ENCODE assay signal across 1 cellular context in the genomic region with DNA sequence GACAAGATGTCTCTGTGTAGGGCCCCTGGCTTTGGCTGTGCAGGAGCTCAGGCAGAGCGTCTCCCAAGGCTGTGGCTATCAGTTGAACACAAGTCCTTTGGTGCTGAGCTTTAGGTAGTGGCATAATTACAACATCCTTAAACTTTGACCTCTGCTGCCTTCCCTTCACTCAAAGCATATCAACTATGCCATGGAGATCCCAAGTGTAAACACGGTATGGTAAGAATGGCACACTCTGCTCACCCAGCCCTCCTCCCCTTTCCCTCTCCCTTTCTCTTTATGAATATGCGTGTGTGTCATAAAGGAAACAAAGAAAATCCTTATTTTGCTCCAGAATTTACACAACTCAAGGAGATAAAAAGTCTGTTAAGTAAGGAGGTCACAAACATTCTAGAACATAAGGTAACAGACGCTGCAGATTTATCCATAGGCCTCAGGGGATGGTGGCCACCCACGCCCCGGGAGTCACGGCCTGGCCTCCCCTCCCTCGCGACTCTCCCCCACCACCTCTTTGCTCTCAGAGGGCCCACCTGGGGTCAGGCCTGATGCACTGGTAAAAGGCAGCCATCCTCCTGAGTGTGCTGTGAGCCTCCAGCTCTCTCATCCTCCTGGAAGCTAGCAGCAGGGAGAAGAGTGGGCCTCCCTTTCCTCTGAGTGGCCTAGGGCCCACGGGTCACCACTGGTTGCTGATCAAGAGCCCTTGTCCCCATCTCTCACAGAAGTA.
TF ChIP-seq lines count a peak whose summit lies in the region.

No MANE protein-coding gene starts in this region.

TF ChIP-seq in HepG2, 621 proteins besides CTCF, POLR2A, EP300 and RAD21 (continued from another document and continues in another):
- TF ChIP-seq, protein P1, sequence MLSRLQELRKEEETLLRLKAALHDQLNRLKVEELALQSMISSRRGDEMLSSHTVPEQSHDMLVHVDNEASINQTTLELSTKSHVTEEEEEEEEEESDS (CRISPR knock-in tag; IDR thresholded peaks at IDR 0.05; ENCODE audit: borderline replicate concordance): no peak
- peak; percentile 91 for TF ChIP-seq FOXA3 (CRISPR knock-in tag; IDR thresholded peaks at IDR 0.05)
- TF ChIP-seq KLF12 (CRISPR knock-in tag; IDR thresholded peaks at IDR 0.05; ENCODE audit: borderline replicate concordance): no peak
- TF ChIP-seq, protein P2, sequence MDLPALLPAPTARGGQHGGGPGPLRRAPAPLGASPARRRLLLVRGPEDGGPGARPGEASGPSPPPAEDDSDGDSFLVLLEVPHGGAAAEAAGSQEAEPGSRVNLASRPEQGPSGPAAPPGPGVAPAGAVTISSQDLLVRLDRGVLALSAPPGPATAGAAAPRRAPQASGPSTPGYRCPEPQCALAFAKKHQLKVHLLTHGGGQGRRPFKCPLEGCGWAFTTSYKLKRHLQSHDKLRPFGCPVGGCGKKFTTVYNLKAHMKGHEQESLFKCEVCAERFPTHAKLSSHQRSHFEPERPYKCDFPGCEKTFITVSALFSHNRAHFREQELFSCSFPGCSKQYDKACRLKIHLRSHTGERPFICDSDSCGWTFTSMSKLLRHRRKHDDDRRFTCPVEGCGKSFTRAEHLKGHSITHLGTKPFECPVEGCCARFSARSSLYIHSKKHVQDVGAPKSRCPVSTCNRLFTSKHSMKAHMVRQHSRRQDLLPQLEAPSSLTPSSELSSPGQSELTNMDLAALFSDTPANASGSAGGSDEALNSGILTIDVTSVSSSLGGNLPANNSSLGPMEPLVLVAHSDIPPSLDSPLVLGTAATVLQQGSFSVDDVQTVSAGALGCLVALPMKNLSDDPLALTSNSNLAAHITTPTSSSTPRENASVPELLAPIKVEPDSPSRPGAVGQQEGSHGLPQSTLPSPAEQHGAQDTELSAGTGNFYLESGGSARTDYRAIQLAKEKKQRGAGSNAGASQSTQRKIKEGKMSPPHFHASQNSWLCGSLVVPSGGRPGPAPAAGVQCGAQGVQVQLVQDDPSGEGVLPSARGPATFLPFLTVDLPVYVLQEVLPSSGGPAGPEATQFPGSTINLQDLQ (CRISPR knock-in tag; IDR thresholded peaks at IDR 0.05): no peak
- TF ChIP-seq SALL1 (CRISPR knock-in tag; IDR thresholded peaks at IDR 0.05): peak; percentile 62; the same call in 1 of the 2 replicates
- TF ChIP-seq, protein P3, sequence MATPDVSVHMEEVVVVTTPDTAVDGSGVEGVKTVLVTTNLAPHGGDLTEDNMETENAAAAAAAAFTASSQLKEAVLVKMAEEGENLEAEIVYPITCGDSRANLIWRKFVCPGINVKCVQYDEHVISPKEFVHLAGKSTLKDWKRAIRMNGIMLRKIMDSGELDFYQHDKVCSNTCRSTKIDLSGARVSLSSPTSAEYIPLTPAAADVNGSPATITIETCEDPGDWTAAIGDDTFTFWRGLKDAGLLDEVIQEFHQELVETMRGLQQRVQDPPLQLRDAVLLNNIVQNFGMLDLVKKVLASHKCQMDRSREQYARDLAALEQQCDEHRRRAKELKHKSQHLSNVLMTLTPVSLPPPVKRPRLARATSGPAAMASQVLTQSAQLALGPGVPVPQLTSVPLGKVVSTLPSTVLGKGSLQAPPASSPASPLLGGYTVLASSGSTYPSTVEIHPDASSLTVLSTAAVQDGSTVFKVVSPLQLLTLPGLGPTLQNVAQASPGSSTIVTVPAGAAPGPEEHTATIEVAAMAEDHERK (CRISPR knock-in tag; IDR thresholded peaks at IDR 0.05; ENCODE audit: low read depth): no peak
- TF ChIP-seq ZNF775 (CRISPR knock-in tag; IDR thresholded peaks at IDR 0.05; ENCODE audit: borderline replicate concordance): no peak
- TF ChIP-seq, protein P4, sequence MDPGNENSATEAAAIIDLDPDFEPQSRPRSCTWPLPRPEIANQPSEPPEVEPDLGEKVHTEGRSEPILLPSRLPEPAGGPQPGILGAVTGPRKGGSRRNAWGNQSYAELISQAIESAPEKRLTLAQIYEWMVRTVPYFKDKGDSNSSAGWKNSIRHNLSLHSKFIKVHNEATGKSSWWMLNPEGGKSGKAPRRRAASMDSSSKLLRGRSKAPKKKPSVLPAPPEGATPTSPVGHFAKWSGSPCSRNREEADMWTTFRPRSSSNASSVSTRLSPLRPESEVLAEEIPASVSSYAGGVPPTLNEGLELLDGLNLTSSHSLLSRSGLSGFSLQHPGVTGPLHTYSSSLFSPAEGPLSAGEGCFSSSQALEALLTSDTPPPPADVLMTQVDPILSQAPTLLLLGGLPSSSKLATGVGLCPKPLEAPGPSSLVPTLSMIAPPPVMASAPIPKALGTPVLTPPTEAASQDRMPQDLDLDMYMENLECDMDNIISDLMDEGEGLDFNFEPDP (CRISPR knock-in tag; conservative IDR thresholded peaks at IDR 0.05): 0 out of 2 replicates have a peak, but pooled peaks have one; percentile 76
- no peak for TF ChIP-seq ZBTB7B (CRISPR knock-in tag; IDR thresholded peaks at IDR 0.05)
- TF ChIP-seq, protein P5, sequence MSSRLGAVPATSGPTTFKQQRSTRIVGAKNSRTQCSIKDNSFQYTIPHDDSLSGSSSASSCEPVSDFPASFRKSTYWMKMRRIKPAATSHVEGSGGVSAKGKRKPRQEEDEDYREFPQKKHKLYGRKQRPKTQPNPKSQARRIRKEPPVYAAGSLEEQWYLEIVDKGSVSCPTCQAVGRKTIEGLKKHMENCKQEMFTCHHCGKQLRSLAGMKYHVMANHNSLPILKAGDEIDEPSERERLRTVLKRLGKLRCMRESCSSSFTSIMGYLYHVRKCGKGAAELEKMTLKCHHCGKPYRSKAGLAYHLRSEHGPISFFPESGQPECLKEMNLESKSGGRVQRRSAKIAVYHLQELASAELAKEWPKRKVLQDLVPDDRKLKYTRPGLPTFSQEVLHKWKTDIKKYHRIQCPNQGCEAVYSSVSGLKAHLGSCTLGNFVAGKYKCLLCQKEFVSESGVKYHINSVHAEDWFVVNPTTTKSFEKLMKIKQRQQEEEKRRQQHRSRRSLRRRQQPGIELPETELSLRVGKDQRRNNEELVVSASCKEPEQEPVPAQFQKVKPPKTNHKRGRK (CRISPR knock-in tag; IDR thresholded peaks at IDR 0.05): no peak
- no peak; the same call in 1 of the 2 replicates for TF ChIP-seq RXRA (CRISPR knock-in tag; IDR thresholded peaks at IDR 0.05)
- no peak for TF ChIP-seq DR1 (CRISPR knock-in tag; IDR thresholded peaks at IDR 0.05)
- peak; percentile 47; the same call in 1 of the 2 replicates for TF ChIP-seq ZNF264 (CRISPR knock-in tag; IDR thresholded peaks at IDR 0.05)
- no peak for TF ChIP-seq ZNF670 (CRISPR knock-in tag; IDR thresholded peaks at IDR 0.05; ENCODE audit: borderline replicate concordance)
- TF ChIP-seq, protein P6, sequence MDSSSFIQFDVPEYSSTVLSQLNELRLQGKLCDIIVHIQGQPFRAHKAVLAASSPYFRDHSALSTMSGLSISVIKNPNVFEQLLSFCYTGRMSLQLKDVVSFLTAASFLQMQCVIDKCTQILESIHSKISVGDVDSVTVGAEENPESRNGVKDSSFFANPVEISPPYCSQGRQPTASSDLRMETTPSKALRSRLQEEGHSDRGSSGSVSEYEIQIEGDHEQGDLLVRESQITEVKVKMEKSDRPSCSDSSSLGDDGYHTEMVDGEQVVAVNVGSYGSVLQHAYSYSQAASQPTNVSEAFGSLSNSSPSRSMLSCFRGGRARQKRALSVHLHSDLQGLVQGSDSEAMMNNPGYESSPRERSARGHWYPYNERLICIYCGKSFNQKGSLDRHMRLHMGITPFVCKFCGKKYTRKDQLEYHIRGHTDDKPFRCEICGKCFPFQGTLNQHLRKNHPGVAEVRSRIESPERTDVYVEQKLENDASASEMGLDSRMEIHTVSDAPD (CRISPR knock-in tag; IDR thresholded peaks at IDR 0.05): peak; percentile 85
- TF ChIP-seq, protein P7, sequence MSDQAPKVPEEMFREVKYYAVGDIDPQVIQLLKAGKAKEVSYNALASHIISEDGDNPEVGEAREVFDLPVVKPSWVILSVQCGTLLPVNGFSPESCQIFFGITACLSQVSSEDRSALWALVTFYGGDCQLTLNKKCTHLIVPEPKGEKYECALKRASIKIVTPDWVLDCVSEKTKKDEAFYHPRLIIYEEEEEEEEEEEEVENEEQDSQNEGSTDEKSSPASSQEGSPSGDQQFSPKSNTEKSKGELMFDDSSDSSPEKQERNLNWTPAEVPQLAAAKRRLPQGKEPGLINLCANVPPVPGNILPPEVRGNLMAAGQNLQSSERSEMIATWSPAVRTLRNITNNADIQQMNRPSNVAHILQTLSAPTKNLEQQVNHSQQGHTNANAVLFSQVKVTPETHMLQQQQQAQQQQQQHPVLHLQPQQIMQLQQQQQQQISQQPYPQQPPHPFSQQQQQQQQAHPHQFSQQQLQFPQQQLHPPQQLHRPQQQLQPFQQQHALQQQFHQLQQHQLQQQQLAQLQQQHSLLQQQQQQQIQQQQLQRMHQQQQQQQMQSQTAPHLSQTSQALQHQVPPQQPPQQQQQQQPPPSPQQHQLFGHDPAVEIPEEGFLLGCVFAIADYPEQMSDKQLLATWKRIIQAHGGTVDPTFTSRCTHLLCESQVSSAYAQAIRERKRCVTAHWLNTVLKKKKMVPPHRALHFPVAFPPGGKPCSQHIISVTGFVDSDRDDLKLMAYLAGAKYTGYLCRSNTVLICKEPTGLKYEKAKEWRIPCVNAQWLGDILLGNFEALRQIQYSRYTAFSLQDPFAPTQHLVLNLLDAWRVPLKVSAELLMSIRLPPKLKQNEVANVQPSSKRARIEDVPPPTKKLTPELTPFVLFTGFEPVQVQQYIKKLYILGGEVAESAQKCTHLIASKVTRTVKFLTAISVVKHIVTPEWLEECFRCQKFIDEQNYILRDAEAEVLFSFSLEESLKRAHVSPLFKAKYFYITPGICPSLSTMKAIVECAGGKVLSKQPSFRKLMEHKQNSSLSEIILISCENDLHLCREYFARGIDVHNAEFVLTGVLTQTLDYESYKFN (CRISPR knock-in tag; conservative IDR thresholded peaks at IDR 0.05): peak; percentile 40; the same call in 1 of the 2 replicates
- TF ChIP-seq, protein P8, sequence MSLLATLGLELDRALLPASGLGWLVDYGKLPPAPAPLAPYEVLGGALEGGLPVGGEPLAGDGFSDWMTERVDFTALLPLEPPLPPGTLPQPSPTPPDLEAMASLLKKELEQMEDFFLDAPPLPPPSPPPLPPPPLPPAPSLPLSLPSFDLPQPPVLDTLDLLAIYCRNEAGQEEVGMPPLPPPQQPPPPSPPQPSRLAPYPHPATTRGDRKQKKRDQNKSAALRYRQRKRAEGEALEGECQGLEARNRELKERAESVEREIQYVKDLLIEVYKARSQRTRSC (CRISPR knock-in tag; IDR thresholded peaks at IDR 0.05; ENCODE audit: low read depth): no peak
- TF ChIP-seq ZFP36L1 (CRISPR knock-in tag; IDR thresholded peaks at IDR 0.05): no peak
- TF ChIP-seq ZSCAN22 (CRISPR knock-in tag; IDR thresholded peaks at IDR 0.05): no peak
- TF ChIP-seq FOXP1 (IDR thresholded peaks at IDR 0.05): no peak
- TF ChIP-seq FOXP1 (CRISPR knock-in tag; IDR thresholded peaks at IDR 0.05): peak; percentile 43
- no peak for TF ChIP-seq GABPA (IDR thresholded peaks at IDR 0.05; ENCODE audit: low read depth, low read length)
- no peak for TF ChIP-seq GABPA (CRISPR knock-in tag; IDR thresholded peaks at IDR 0.05; ENCODE audit: low read depth)
- TF ChIP-seq, protein P9, sequence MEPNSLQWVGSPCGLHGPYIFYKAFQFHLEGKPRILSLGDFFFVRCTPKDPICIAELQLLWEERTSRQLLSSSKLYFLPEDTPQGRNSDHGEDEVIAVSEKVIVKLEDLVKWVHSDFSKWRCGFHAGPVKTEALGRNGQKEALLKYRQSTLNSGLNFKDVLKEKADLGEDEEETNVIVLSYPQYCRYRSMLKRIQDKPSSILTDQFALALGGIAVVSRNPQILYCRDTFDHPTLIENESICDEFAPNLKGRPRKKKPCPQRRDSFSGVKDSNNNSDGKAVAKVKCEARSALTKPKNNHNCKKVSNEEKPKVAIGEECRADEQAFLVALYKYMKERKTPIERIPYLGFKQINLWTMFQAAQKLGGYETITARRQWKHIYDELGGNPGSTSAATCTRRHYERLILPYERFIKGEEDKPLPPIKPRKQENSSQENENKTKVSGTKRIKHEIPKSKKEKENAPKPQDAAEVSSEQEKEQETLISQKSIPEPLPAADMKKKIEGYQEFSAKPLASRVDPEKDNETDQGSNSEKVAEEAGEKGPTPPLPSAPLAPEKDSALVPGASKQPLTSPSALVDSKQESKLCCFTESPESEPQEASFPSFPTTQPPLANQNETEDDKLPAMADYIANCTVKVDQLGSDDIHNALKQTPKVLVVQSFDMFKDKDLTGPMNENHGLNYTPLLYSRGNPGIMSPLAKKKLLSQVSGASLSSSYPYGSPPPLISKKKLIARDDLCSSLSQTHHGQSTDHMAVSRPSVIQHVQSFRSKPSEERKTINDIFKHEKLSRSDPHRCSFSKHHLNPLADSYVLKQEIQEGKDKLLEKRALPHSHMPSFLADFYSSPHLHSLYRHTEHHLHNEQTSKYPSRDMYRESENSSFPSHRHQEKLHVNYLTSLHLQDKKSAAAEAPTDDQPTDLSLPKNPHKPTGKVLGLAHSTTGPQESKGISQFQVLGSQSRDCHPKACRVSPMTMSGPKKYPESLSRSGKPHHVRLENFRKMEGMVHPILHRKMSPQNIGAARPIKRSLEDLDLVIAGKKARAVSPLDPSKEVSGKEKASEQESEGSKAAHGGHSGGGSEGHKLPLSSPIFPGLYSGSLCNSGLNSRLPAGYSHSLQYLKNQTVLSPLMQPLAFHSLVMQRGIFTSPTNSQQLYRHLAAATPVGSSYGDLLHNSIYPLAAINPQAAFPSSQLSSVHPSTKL (CRISPR knock-in tag; IDR thresholded peaks at IDR 0.05): peak; percentile 81
- TF ChIP-seq CC2D1A (CRISPR knock-in tag; IDR thresholded peaks at IDR 0.05): no peak
- TF ChIP-seq, protein P10, sequence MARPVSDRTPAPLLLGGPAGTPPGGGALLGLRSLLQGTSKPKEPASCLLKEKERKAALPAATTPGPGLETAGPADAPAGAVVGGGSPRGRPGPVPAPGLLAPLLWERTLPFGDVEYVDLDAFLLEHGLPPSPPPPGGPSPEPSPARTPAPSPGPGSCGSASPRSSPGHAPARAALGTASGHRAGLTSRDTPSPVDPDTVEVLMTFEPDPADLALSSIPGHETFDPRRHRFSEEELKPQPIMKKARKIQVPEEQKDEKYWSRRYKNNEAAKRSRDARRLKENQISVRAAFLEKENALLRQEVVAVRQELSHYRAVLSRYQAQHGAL (CRISPR knock-in tag; IDR thresholded peaks at IDR 0.05; ENCODE audit: not compliant biosample characterization): no peak
- TF ChIP-seq, protein P11, sequence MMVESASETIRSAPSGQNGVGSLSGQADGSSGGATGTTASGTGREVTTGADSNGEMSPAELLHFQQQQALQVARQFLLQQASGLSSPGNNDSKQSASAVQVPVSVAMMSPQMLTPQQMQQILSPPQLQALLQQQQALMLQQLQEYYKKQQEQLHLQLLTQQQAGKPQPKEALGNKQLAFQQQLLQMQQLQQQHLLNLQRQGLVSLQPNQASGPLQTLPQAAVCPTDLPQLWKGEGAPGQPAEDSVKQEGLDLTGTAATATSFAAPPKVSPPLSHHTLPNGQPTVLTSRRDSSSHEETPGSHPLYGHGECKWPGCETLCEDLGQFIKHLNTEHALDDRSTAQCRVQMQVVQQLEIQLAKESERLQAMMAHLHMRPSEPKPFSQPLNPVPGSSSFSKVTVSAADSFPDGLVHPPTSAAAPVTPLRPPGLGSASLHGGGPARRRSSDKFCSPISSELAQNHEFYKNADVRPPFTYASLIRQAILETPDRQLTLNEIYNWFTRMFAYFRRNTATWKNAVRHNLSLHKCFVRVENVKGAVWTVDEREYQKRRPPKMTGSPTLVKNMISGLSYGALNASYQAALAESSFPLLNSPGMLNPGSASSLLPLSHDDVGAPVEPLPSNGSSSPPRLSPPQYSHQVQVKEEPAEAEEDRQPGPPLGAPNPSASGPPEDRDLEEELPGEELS (CRISPR knock-in tag; IDR thresholded peaks at IDR 0.05): peak; percentile 66
- no peak for TF ChIP-seq MEIS1 (CRISPR knock-in tag; IDR thresholded peaks at IDR 0.05; ENCODE audit: borderline replicate concordance)
- no peak for TF ChIP-seq SOX6 (IDR thresholded peaks at IDR 0.05)
- 0 out of 2 replicates have a peak, but pooled peaks have one; percentile 12 for TF ChIP-seq SOX6 (CRISPR knock-in tag; IDR thresholded peaks at IDR 0.05)
- TF ChIP-seq ZNF629 (CRISPR knock-in tag; conservative IDR thresholded peaks at IDR 0.05): no peak
- no peak for TF ChIP-seq ZNF782 (CRISPR knock-in tag; IDR thresholded peaks at IDR 0.05; ENCODE audit: borderline replicate concordance)
- no peak for TF ChIP-seq PHB2 (IDR thresholded peaks at IDR 0.05; ENCODE audit: partially characterized antibody)
- TF ChIP-seq HMG20A (CRISPR knock-in tag; IDR thresholded peaks at IDR 0.05; ENCODE audit: borderline replicate concordance): 0 out of 2 replicates have a peak, but pooled peaks have one; percentile 58
